Comparison of ENCODE assay signal across 27 cellular contexts in the genomic region with DNA sequence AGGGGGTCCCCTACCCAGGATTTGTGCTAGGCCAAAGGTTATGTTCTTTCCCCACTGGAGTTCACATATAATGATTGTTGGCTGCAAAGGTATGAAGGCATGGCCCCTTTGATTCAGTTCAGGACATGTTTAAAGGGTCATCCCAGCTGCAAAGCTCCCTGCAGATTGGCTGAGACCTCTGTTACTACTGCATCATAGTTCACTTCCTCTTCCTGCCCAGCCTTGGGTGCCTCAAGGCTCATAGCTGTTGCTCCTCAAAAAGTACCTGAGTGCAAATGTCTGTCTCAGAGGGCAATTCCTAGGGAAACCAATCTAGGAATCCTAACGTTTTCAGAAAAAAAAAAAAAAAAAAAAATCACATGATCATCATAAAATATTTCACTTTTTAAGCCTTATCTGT.
"Had no signal": no experiment of that assay in that cellular context is flagged by ENCODE, and none has a peak within 500 bp of the region (broad histone marks: within the 10 kb centered on the region; RNA-seq: fewer than 3 reads in every experiment).

No MANE protein-coding gene starts in this region.

- H3K36me3 ChIP-seq: left lung, lower lobe of right lung, pancreas, prostate gland, suprapubic skin, thoracic aorta, tibial artery, upper lobe of right lung had no signal

- H3K4me3 ChIP-seq: left lung, lower lobe of right lung, pancreas, prostate gland, skin epidermis, suprapubic skin, thoracic aorta, tibial artery, upper lobe of right lung had no signal

- H3K27ac ChIP-seq: left lung, lower lobe of right lung, pancreas, prostate gland, skin epidermis, suprapubic skin, thoracic aorta, tibial artery, upper lobe of right lung had no signal

- ATAC-seq: left colon; left lung; lower lobe of right lung; naive thymus-derived CD8-positive, alpha-beta T cell; pancreas; right cardiac atrium; sciatic nerve; upper lobe of right lung had no signal

- FAIRE-seq: islet of Langerhans, kidney, pancreas had no signal

- DNase-seq: immature natural killer cell; kidney; left colon; left lung; lower lobe of right lung; mammary epithelial cell; mesenchymal stem cell; naive thymus-derived CD8-positive, alpha-beta T cell; nucleus accumbens; pancreas; posterior cingulate gyrus; retina; right cardiac atrium; stimulated activated CD4-positive, alpha-beta T cell treated with anti-CD3 and anti-CD28 coated beads, Interleukin-12 subunit alpha, Interleukin-12 subunit beta, amount 100 ng/mL, for 4 hours; stimulated activated CD4-positive, alpha-beta T cell treated with anti-CD3 and anti-CD28 coated beads, Interleukin-15, amount 100 ng/mL, for 24 hours; stimulated activated CD4-positive, alpha-beta T cell treated with anti-CD3 and anti-CD28 coated beads, Interleukin-2, amount 100 ng/mL, for 24 hours; stimulated activated CD4-positive, alpha-beta T cell treated with anti-CD3 and anti-CD28 coated beads, Interleukin-4, amount 100 ng/mL, for 1 hour; stimulated activated naive B cell treated with anti-CD40 and anti-IgM and Interleukin-4, amounts not matched to agents 10 μg/mL and 1 μg/mL and 100 μg/mL, for 72 hours; tibial artery; trophoblast cell; upper lobe of right lung had no signal

- H3K4me1 ChIP-seq: left lung, lower lobe of right lung, pancreas, prostate gland, suprapubic skin, tibial artery, upper lobe of right lung had no signal

- H3K9me3 ChIP-seq: left lung, lower lobe of right lung, pancreas, prostate gland, suprapubic skin, thoracic aorta, tibial artery, upper lobe of right lung had no signal

- H3K27me3 ChIP-seq: left lung, pancreas, suprapubic skin, tibial artery, upper lobe of right lung had no signal
